Comparison of ENCODE assay signal across 20 cellular contexts in the genomic region with DNA sequence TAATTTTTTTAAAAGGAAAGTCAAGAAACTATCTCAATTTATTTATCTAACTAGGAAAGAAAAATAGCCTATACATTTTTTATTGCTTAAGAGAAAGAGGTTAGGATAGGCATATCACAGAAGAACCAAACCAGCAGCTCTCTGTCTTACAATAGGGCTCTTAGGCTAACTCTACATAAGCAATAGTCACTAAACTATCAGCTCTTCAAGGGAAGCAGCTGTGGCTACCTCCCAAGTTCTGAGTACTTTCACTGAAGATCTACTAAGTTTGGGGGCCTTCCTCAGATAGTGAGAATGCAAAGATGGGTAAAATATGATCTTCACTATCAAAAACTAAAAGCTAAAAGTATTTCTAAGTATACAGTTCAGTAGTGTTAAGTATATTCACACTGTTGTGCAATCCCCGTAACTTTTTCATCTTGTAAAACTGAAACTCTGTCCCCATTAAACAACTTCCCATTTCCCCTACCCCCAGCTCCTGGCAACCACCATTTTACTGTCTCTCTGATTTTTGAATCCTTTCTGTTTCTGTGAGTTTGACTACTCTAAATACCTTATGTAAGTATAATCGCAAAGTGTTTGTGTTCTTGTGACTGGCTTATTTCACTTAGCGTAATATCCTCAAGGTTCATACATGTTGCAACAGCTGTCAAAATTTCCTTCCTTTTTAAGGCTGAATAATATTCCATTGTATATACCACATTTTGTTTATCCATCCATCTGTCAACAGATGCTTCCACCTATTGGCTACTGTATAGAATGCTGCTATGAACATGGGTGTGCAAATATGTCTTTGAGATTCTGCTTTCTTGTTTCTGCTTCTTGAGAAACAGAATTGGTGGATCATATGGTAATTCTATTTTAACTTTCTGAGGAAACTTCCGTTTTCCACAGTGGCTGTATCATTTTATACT.
DNase-seq lines count a peak whose midpoint lies in the region; ATAC-seq, FAIRE-seq and TF ChIP-seq lines count a peak whose summit lies in the region.
"Had no signal": no experiment of that assay in that cellular context is flagged by ENCODE, and none has a peak within 500 bp of the region (broad histone marks: within the 10 kb centered on the region; RNA-seq: fewer than 3 reads in every experiment).

No MANE protein-coding gene starts in this region.

- no peak for TF ChIP-seq EP300 in GM12878 (IDR thresholded peaks at IDR 0.05; ENCODE audit: borderline replicate concordance in 1 of 2, control insufficient read depth in 1 of 2, low read depth in 2 of 2, low read length in 2 of 2)

- no peak overlapping the region for H3K9ac ChIP-seq in GM12878 (ENCODE audit: control insufficient read depth, insufficient read depth, low read length)

- H3K4me1 ChIP-seq in GM12878 (ENCODE audit: control insufficient read depth, insufficient read depth, low read length): no peaks in the 10 kb centered on the region
- H3K4me1 ChIP-seq: lower lobe of right lung had no signal

- no peaks in the 10 kb centered on the region for H3K27me3 ChIP-seq in GM12878 (replicated peaks in 1 of 2; ENCODE audit: control insufficient read depth in 2 of 2, insufficient read depth in 2 of 2, low read length in 1 of 2)

- H3K36me3 Mint-ChIP-seq in natural killer cell treated with Interleukin-12 subunit alpha and Interleukin-12 subunit beta and Interleukin-15 and Interleukin-18, amount 100 ng/mL, for 72 hours: no peaks in the 10 kb centered on the region
- H3K36me3 Mint-ChIP-seq in natural killer cell: no peaks in the 10 kb centered on the region

- no peaks in the 10 kb centered on the region; a peak in 1 of 4 replicates for H3K36me3 ChIP-seq in GM12878 (ENCODE audit: control insufficient read depth in 2 of 2, insufficient read depth in 2 of 2, low read length in 1 of 2)
- H3K36me3 ChIP-seq: lower lobe of right lung had no signal

- DNase-seq in natural killer cell treated with Interleukin-12 subunit alpha and Interleukin-12 subunit beta and Interleukin-15 and Interleukin-18, amount 100 ng/mL, for 72 hours (ENCODE audit: low spot score): no peak
- DNase-seq in natural killer cell: no peak
- peak; percentile 92 for DNase-seq in NOMO-1 treated with DMSO at 0.1 percent for 48 hours (lab: John Stamatoyannopoulos, UW; ENCODE audit: unreplicated experiment)
- no peak for DNase-seq in GM12878 (ENCODE audit: low read depth, low spot score)
- no peak for DNase-seq in erythroblast (lab: John Stamatoyannopoulos, UW)
- DNase-seq in stimulated activated CD4-positive, alpha-beta T cell treated with anti-CD3 and anti-CD28 coated beads, Interleukin-4, amount 100 ng/mL, for 4 hours: no peak
- DNase-seq in DMS153 (lab: John Stamatoyannopoulos, UW): no peak
- DNase-seq in stimulated activated naive CD4-positive, alpha-beta T cell (lab: John Stamatoyannopoulos, UW): no peak
- DNase-seq: activated CD8-positive, alpha-beta memory T cell treated with anti-CD3 and anti-CD28 coated beads, Interleukin-2, amount 50 U/mL, for 48 hours; activated gamma-delta T cell; Calu3; H7; lower lobe of right lung; NCI-H1436; NCI-H524 treated with DMSO at 0.1 percent for 48 hours; occipital lobe; PC-9; SHP77 treated with DMSO at 0.1 percent for 48 hours had no signal

- CTCF ChIA-PET in GM12878 (lab: Yijun Ruan, JAX): interaction anchor here (1.0 to 1.2 kb wide), 6 partner anchors 12 to 241 kb away, joined by 3 to 5 read pairs (median 4); no protein-coding TSS in a partner anchor

- in situ Hi-C loops in GM12878 (cut with MboI): no loop called here

- intact Hi-C loops in natural killer cell (cut with micrococcal nuclease) (no loop called here), GM12878 (cut with micrococcal nuclease; ENCODE audit: unreplicated experiment) (no loop called here)

- H3K27ac ChIP-seq in GM12878 (ENCODE audit: control insufficient read depth, insufficient read depth): no peak overlapping the region; the same call in 1 of the 2 replicates
- H3K27ac ChIP-seq: lower lobe of right lung, PC-9 had no signal

- peaks cover 27 to 32% of the 10 kb centered on the region in 2 donors for H3K4me1 Mint-ChIP-seq in natural killer cell treated with Interleukin-12 subunit alpha and Interleukin-12 subunit beta and Interleukin-15 and Interleukin-18, amount 100 ng/mL, for 72 hours (ENCODE audit: low read depth in 2 of 2)
- H3K4me1 Mint-ChIP-seq in natural killer cell: peaks cover 26 to 32% of the 10 kb centered on the region in 2 donors

- ATAC-seq in natural killer cell treated with Interleukin-12 subunit alpha and Interleukin-12 subunit beta and Interleukin-15 and Interleukin-18, amount 100 ng/mL, for 72 hours: peak; percentile 62 to 79
- ATAC-seq in natural killer cell: no peak
- ATAC-seq in GM12878: peak; percentile 76
- ATAC-seq: lower lobe of right lung had no signal

- peak overlapping the region; percentile 9 to 23 for H3K27ac Mint-ChIP-seq in natural killer cell treated with Interleukin-12 subunit alpha and Interleukin-12 subunit beta and Interleukin-15 and Interleukin-18, amount 100 ng/mL, for 72 hours
- peak overlapping the region in 1 of 2 donors; percentile 5 for H3K27ac Mint-ChIP-seq in natural killer cell

- no peaks in the 10 kb centered on the region for H3K9me3 Mint-ChIP-seq in natural killer cell treated with Interleukin-12 subunit alpha and Interleukin-12 subunit beta and Interleukin-15 and Interleukin-18, amount 100 ng/mL, for 72 hours
- no peaks in the 10 kb centered on the region for H3K9me3 Mint-ChIP-seq in natural killer cell

- TF ChIP-seq RAD21 in GM12878 (IDR thresholded peaks at IDR 0.05; ENCODE audit: insufficient read depth, low read depth, low read length): no peak

- peak overlapping the region; percentile 14 for H3K4me3 Mint-ChIP-seq in natural killer cell treated with Interleukin-12 subunit alpha and Interleukin-12 subunit beta and Interleukin-15 and Interleukin-18, amount 100 ng/mL, for 72 hours
- H3K4me3 Mint-ChIP-seq in natural killer cell: no peak overlapping the region

- FAIRE-seq in GM12878 (lab: Jason Lieb, UNC): no peak
- FAIRE-seq: keratinocyte, urothelium cell line had no signal

- peaks cover 1% of the 10 kb centered on the region for H3K9me3 ChIP-seq in GM12878 (replicated peaks; ENCODE audit: control insufficient read depth, insufficient read depth, low read length)
- H3K9me3 ChIP-seq: lower lobe of right lung had no signal

- POLR2A ChIA-PET in GM12878 (lab: Charles Lee): interaction anchor here (0.9 kb wide), 1 partner anchor 9 kb away, joined by 3 read pairs; no protein-coding TSS in a partner anchor

- no peak overlapping the region for H2AFZ ChIP-seq in GM12878 (ENCODE audit: control insufficient read depth, low read depth, low read length)
- H2AFZ ChIP-seq: PC-9 had no signal

- no TSS peak for BruUV-seq in GM12878 (replicated peaks; lab: Mats Ljungman, UMichigan)

- no peak overlapping the region for H3K4me2 ChIP-seq in GM12878 (ENCODE audit: control insufficient read depth, insufficient read depth)
- H3K4me2 ChIP-seq: PC-9 had no signal

- RAD21 ChIA-PET in GM12878 (lab: Charles Lee; ENCODE audit: unreplicated experiment): interaction anchor here (0.6 to 1.2 kb wide), 3 partner anchors 13 to 66 kb away, joined by 3 to 5 read pairs (median 3); no protein-coding TSS in a partner anchor

- no peak overlapping the region for H3K4me3 ChIP-seq in GM12878
- H3K4me3 ChIP-seq: lower lobe of right lung, PC-9 had no signal

- TF ChIP-seq CTCF in natural killer cell (IDR thresholded peaks at IDR 0.05): no peak
- TF ChIP-seq CTCF in GM12878 (IDR thresholded peaks at IDR 0.05 in 2 of 3, conservative IDR thresholded peaks at IDR 0.05 in 1 of 3; ENCODE audit: control insufficient read depth in 2 of 3, extremely low read depth in 1 of 3, insufficient read depth in 1 of 3, low read depth in 3 of 3, low read length in 3 of 3): no peak

- no peaks in the 10 kb centered on the region; the same call in 1 of the 2 replicates for H3K79me2 ChIP-seq in GM12878 (ENCODE audit: control insufficient read depth, insufficient read depth, low read length)

- TF ChIP-seq POLR2A in GM12878 (IDR thresholded peaks at IDR 0.05; ENCODE audit: low read depth, low read length) (no peak), erythroblast (IDR thresholded peaks at IDR 0.05; ENCODE audit: low read length) (no peak)

- no peaks in the 10 kb centered on the region for H3K27me3 Mint-ChIP-seq in natural killer cell treated with Interleukin-12 subunit alpha and Interleukin-12 subunit beta and Interleukin-15 and Interleukin-18, amount 100 ng/mL, for 72 hours
- no peaks in the 10 kb centered on the region for H3K27me3 Mint-ChIP-seq in natural killer cell (ENCODE audit: low read depth in 2 of 2)

- H4K20me1 ChIP-seq in GM12878 (ENCODE audit: control insufficient read depth, insufficient read depth): no peaks in the 10 kb centered on the region

- 71% methylated on average over 4 of the region's 4 CpGs for WGBS in GM12878 (ENCODE audit: insufficient coverage, insufficient replicate concordance, low lambda C conversion rate, missing lambda C conversion rate)

- SMC1A ChIA-PET in GM12878 (lab: Charles Lee; ENCODE audit: uncharacterized antibody, unreplicated experiment): interaction anchor here (0.6 to 2.1 kb wide), 7 partner anchors 10 to 139 kb away, joined by 3 to 10 read pairs (median 5); no protein-coding TSS in a partner anchor

TF ChIP-seq in GM12878, 131 proteins besides CTCF, POLR2A, EP300 and RAD21 (continues in another document):
- TF ChIP-seq, protein P1, sequence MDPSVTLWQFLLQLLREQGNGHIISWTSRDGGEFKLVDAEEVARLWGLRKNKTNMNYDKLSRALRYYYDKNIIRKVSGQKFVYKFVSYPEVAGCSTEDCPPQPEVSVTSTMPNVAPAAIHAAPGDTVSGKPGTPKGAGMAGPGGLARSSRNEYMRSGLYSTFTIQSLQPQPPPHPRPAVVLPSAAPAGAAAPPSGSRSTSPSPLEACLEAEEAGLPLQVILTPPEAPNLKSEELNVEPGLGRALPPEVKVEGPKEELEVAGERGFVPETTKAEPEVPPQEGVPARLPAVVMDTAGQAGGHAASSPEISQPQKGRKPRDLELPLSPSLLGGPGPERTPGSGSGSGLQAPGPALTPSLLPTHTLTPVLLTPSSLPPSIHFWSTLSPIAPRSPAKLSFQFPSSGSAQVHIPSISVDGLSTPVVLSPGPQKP (IDR thresholded peaks at IDR 0.05; ENCODE audit: low read depth, low read length): no peak
- TF ChIP-seq PAX5 (IDR thresholded peaks at IDR 0.05; ENCODE audit: borderline replicate concordance, low read depth, low read length): no peak

Comparison
In these comparisons a context has a peak if more than half of its experiments do, and no peak if none do; other contexts are left out.
1. ATAC-seq: peak in natural killer cell treated with Interleukin-12 subunit alpha and Interleukin-12 subunit beta and Interleukin-15 and Interleukin-18, amount 100 ng/mL, for 72 hours (2 of 2) and GM12878 (single experiment); none in natural killer cell (0 of 3).